ENCODE assay signal across 1 cellular context in the genomic region with DNA sequence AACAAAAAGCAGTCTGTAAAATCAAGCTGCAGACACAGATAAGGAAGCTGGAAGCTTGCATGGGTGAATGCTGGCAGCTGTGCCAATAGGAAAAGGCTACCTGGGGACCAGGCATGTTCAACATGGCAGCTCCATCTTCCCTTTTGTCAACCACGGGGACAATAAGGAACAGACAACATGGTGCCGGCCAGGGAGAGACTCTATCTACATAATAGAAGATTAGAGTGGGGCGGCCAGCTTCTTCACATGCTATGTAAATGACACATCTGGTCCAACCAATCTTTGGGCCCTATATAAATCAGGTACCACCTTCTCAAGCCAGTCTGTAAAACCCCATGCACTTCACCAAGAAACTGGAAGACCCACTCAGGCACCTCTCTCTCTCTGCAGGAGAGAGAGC.
TF ChIP-seq lines count a peak whose summit lies in the region.

No MANE protein-coding gene starts in this region.

TF ChIP-seq in GM23338, 12 proteins besides CTCF, POLR2A, EP300 and RAD21 (continued from another document):
- TF ChIP-seq, protein P1, sequence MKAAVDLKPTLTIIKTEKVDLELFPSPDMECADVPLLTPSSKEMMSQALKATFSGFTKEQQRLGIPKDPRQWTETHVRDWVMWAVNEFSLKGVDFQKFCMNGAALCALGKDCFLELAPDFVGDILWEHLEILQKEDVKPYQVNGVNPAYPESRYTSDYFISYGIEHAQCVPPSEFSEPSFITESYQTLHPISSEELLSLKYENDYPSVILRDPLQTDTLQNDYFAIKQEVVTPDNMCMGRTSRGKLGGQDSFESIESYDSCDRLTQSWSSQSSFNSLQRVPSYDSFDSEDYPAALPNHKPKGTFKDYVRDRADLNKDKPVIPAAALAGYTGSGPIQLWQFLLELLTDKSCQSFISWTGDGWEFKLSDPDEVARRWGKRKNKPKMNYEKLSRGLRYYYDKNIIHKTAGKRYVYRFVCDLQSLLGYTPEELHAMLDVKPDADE (IDR thresholded peaks at IDR 0.05), result no peak
- TF ChIP-seq EZH2phosphoT487 (IDR thresholded peaks at IDR 0.05; ENCODE audit: unreplicated experiment), result no peak
- TF ChIP-seq ZNF331 (CRISPR knock-in tag; IDR thresholded peaks at IDR 0.05; ENCODE audit: low read depth), result no peak
- TF ChIP-seq, protein P2, sequence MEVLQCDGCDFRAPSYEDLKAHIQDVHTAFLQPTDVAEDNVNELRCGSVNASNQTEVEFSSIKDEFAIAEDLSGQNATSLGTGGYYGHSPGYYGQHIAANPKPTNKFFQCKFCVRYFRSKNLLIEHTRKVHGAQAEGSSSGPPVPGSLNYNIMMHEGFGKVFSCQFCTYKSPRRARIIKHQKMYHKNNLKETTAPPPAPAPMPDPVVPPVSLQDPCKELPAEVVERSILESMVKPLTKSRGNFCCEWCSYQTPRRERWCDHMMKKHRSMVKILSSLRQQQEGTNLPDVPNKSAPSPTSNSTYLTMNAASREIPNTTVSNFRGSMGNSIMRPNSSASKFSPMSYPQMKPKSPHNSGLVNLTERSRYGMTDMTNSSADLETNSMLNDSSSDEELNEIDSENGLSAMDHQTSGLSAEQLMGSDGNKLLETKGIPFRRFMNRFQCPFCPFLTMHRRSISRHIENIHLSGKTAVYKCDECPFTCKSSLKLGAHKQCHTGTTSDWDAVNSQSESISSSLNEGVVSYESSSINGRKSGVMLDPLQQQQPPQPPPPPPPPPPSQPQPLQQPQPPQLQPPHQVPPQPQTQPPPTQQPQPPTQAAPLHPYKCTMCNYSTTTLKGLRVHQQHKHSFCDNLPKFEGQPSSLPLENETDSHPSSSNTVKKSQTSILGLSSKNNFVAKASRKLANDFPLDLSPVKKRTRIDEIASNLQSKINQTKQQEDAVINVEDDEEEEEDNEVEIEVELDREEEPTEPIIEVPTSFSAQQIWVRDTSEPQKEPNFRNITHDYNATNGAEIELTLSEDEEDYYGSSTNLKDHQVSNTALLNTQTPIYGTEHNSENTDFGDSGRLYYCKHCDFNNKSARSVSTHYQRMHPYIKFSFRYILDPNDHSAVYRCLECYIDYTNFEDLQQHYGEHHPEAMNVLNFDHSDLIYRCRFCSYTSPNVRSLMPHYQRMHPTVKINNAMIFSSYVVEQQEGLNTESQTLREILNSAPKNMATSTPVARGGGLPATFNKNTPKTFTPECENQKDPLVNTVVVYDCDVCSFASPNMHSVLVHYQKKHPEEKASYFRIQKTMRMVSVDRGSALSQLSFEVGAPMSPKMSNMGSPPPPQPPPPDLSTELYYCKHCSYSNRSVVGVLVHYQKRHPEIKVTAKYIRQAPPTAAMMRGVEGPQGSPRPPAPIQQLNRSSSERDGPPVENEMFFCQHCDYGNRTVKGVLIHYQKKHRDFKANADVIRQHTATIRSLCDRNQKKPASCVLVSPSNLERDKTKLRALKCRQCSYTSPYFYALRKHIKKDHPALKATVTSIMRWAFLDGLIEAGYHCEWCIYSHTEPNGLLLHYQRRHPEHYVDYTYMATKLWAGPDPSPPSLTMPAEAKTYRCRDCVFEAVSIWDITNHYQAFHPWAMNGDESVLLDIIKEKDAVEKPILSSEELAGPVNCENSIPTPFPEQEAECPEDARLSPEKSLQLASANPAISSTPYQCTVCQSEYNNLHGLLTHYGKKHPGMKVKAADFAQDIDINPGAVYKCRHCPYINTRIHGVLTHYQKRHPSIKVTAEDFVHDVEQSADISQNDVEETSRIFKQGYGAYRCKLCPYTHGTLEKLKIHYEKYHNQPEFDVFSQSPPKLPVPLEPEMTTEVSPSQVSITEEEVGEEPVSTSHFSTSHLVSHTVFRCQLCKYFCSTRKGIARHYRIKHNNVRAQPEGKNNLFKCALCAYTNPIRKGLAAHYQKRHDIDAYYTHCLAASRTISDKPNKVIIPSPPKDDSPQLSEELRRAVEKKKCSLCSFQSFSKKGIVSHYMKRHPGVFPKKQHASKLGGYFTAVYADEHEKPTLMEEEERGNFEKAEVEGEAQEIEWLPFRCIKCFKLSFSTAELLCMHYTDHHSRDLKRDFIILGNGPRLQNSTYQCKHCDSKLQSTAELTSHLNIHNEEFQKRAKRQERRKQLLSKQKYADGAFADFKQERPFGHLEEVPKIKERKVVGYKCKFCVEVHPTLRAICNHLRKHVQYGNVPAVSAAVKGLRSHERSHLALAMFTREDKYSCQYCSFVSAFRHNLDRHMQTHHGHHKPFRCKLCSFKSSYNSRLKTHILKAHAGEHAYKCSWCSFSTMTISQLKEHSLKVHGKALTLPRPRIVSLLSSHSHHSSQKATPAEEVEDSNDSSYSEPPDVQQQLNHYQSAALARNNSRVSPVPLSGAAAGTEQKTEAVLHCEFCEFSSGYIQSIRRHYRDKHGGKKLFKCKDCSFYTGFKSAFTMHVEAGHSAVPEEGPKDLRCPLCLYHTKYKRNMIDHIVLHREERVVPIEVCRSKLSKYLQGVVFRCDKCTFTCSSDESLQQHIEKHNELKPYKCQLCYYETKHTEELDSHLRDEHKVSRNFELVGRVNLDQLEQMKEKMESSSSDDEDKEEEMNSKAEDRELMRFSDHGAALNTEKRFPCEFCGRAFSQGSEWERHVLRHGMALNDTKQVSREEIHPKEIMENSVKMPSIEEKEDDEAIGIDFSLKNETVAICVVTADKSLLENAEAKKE (CRISPR knock-in tag; IDR thresholded peaks at IDR 0.05), result no peak
- no peak for TF ChIP-seq STAT1 (IDR thresholded peaks at IDR 0.05; ENCODE audit: unreplicated experiment)
- no peak for TF ChIP-seq NANOG (IDR thresholded peaks at IDR 0.05; ENCODE audit: borderline replicate concordance)
- no peak for TF ChIP-seq ZNF114 (CRISPR knock-in tag; IDR thresholded peaks at IDR 0.05)
